In the genomic region with DNA sequence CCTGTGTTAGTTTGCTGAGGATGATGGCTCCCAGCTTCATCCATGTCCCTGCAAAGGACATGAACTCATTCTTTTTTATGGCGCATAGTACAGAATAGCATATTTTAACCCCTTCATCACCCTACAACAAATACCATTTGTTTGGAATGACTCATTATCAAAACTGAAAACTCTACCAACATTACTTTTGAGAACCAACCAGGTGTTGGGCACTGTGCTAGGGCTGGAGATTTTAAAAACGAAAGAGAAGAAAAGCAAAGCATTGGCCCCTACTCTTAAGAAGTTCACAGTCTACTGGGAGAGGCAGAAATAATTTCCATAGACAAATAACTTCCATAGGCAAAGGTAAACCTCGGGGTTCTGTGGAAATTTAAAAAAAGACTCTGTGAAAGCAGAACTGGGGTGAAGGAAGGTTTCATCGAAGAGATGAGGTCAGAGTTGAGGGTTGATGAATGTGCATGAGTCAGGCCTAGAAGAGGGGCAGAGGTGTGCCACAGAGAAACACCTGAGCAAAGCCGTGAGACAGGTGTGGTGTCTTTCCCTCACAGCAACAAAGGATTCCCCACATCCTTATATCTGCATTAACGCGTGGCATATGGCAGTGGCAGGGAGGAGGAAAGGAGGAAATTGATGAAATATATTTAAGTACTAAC, we compare ENCODE assay signal across 11 cellular contexts. TPM values are rescaled to one million over a fixed set of nuclear protein-coding genes. Genes with fewer than 3 reads are reported as not detected.
A peak's percentile ranks its signal among the peaks of the same experiment; 100 is the strongest.
DNase-seq lines count a peak whose midpoint lies in the region; ATAC-seq and TF ChIP-seq lines count a peak whose summit lies in the region.
"Had no signal": no experiment of that assay in that cellular context is flagged by ENCODE, and none has a peak within 500 bp of the region (broad histone marks: within the 10 kb centered on the region; RNA-seq: fewer than 3 reads in every experiment).

No MANE protein-coding gene starts in this region.

- H3K36me3 Mint-ChIP-seq in activated T-cell treated with anti-CD3 and anti-CD28 coated beads, Interleukin-2, amount 50 U/mL, for 72 hours (ENCODE audit: insufficient read depth in 2 of 2) = no peaks in the 10 kb centered on the region
- H3K36me3 Mint-ChIP-seq in CD4-positive, alpha-beta T cell (ENCODE audit: low read depth) = no peaks in the 10 kb centered on the region
- H3K36me3 Mint-ChIP-seq: naive thymus-derived CD8-positive, alpha-beta T cell had no signal

- CTCF ChIA-PET in CD4-positive, alpha-beta T cell (lab: Charles Lee) = no interaction called here

- POLR2A ChIA-PET in CD4-positive, alpha-beta T cell (lab: Charles Lee) = no interaction called here

- peaks cover 48% of the 10 kb centered on the region for H3K4me1 Mint-ChIP-seq in activated T-cell treated with anti-CD3 and anti-CD28 coated beads, Interleukin-2, amount 50 U/mL, for 72 hours (ENCODE audit: low read depth)
- H3K4me1 Mint-ChIP-seq in CD4-positive, alpha-beta T cell (ENCODE audit: low read depth) = peaks cover 10% of the 10 kb centered on the region

- no peak for TF ChIP-seq CTCF in upper lobe of right lung (IDR thresholded peaks at IDR 0.05)
- no peak for TF ChIP-seq CTCF in BE2C (IDR thresholded peaks at IDR 0.05; ENCODE audit: low read depth, low read length)
- TF ChIP-seq CTCF in CD4-positive, alpha-beta T cell (IDR thresholded peaks at IDR 0.05) = no peak

- peak; percentile 82 to 89 for ATAC-seq in activated T-cell treated with anti-CD3 and anti-CD28 coated beads, Interleukin-2, amount 50 U/mL, for 72 hours (replicated peaks in 1 of 2)
- no peak for ATAC-seq in upper lobe of right lung
- ATAC-seq in CD4-positive, alpha-beta T cell (ENCODE audit: poor library complexity) = no peak
- ATAC-seq: naive thymus-derived CD8-positive, alpha-beta T cell had no signal

- peak overlapping the region; percentile 40 to 52 for H3K4me3 Mint-ChIP-seq in activated T-cell treated with anti-CD3 and anti-CD28 coated beads, Interleukin-2, amount 50 U/mL, for 72 hours
- no peak overlapping the region for H3K4me3 Mint-ChIP-seq in CD4-positive, alpha-beta T cell
- H3K4me3 Mint-ChIP-seq: naive thymus-derived CD8-positive, alpha-beta T cell had no signal

- H3K36me3 ChIP-seq in upper lobe of right lung (no peaks in the 10 kb centered on the region), BE2C (no peaks in the 10 kb centered on the region)

- H3K27me3 ChIP-seq in upper lobe of right lung = no peaks in the 10 kb centered on the region
- H3K27me3 ChIP-seq in BE2C = no peaks in the 10 kb centered on the region
- no peaks in the 10 kb centered on the region for H3K27me3 ChIP-seq in CD4-positive, alpha-beta T cell (ENCODE audit: control insufficient read depth, insufficient read depth, low read length)

- peak; percentile 46 for DNase-seq in stimulated activated CD4-positive, alpha-beta T cell treated with anti-CD3 and anti-CD28 coated beads, Interleukin-15, amount 100 ng/mL, for 24 hours
- DNase-seq in stimulated activated CD4-positive, alpha-beta T cell treated with anti-CD3 and anti-CD28 coated beads, Interleukin-2, amount 100 ng/mL, for 48 hours = no peak
- DNase-seq in NCI-H146 treated with DMSO at 0.1 percent for 48 hours (lab: John Stamatoyannopoulos, UW; ENCODE audit: unreplicated experiment) (peak; percentile 97), upper lobe of right lung (no peak), HuH-7.5 (ENCODE audit: low spot score) (no peak), BE2C (no peak)
- peak; percentile 17 to 47 for DNase-seq in activated T-cell treated with anti-CD3 and anti-CD28 coated beads, Interleukin-2, amount 50 U/mL, for 72 hours
- no peak for DNase-seq in CD4-positive, alpha-beta T cell
- DNase-seq: naive thymus-derived CD8-positive, alpha-beta T cell; SK-N-SH had no signal

- peak overlapping the region; percentile 19 for H3K27ac ChIP-seq in upper lobe of right lung
- no peak overlapping the region for H3K27ac ChIP-seq in CD4-positive, alpha-beta T cell (ENCODE audit: low read depth, low read length)
- H3K27ac ChIP-seq: coronary artery had no signal

- H3K4me1 ChIP-seq in upper lobe of right lung = no peaks in the 10 kb centered on the region
- no peaks in the 10 kb centered on the region for H3K4me1 ChIP-seq in BE2C

- intact Hi-C loops in upper lobe of right lung (cut with DNase I) = loop anchor here (5.0 kb wide), 1 partner anchor 255 kb away; no protein-coding TSS in a partner anchor
- intact Hi-C loops in CD4-positive, alpha-beta T cell (cut with DNase I, micrococcal nuclease) = no loop called here

- H3K4me3 ChIP-seq in upper lobe of right lung (no peak overlapping the region), BE2C (ENCODE audit: low read depth, low read length) (no peak overlapping the region)
- H3K4me3 ChIP-seq: coronary artery had no signal

- H3K9me3 Mint-ChIP-seq in activated T-cell treated with anti-CD3 and anti-CD28 coated beads, Interleukin-2, amount 50 U/mL, for 72 hours = no peaks in the 10 kb centered on the region
- H3K9me3 Mint-ChIP-seq in CD4-positive, alpha-beta T cell = no peaks in the 10 kb centered on the region
- H3K9me3 Mint-ChIP-seq: naive thymus-derived CD8-positive, alpha-beta T cell had no signal

- no peaks in the 10 kb centered on the region for H3K27me3 Mint-ChIP-seq in activated T-cell treated with anti-CD3 and anti-CD28 coated beads, Interleukin-2, amount 50 U/mL, for 72 hours (ENCODE audit: low read depth)
- no peaks in the 10 kb centered on the region for H3K27me3 Mint-ChIP-seq in CD4-positive, alpha-beta T cell

- H3K9me3 ChIP-seq in upper lobe of right lung = no peaks in the 10 kb centered on the region
- no peaks in the 10 kb centered on the region for H3K9me3 ChIP-seq in BE2C
- no peaks in the 10 kb centered on the region for H3K9me3 ChIP-seq in CD4-positive, alpha-beta T cell (ENCODE audit: control insufficient read depth, low read length)
- H3K9me3 ChIP-seq: SK-N-SH had no signal

- H3K27ac Mint-ChIP-seq in activated T-cell treated with anti-CD3 and anti-CD28 coated beads, Interleukin-2, amount 50 U/mL, for 72 hours = no peak overlapping the region
- H3K27ac Mint-ChIP-seq in CD4-positive, alpha-beta T cell = no peak overlapping the region

RNA-seq across cellular contexts. Expression of a gene that starts 51.0 kb away (rescaled TPM):
- 10 to 100 TPM in 1 of 2 donors, 1 to 10 TPM in 1; 7.6 to 11.5 TPM for total RNA-seq in activated T-cell treated with anti-CD3 and anti-CD28 coated beads, Interleukin-2, amount 50 U/mL, for 72 hours
- 1.2 TPM for total RNA-seq in upper lobe of right lung
- polyA plus RNA-seq in BE2C (2012; ENCODE audit: insufficient read depth, insufficient read length, low read depth) = 4.8 TPM
- total RNA-seq in CD4-positive, alpha-beta T cell = 1 to 10 TPM; 3.8 to 4.1 TPM

Comparison
In these comparisons a context has a peak if more than half of its experiments do, and no peak if none do; other contexts are left out.
1. DNase-seq: peak in stimulated activated CD4-positive, alpha-beta T cell treated with anti-CD3 and anti-CD28 coated beads, Interleukin-15, amount 100 ng/mL, for 24 hours (single experiment), NCI-H146 treated with DMSO at 0.1 percent for 48 hours (single experiment) and activated T-cell treated with anti-CD3 and anti-CD28 coated beads, Interleukin-2, amount 50 U/mL, for 72 hours (2 of 2); none in stimulated activated CD4-positive, alpha-beta T cell treated with anti-CD3 and anti-CD28 coated beads, Interleukin-2, amount 100 ng/mL, for 48 hours (0 of 2), upper lobe of right lung (single experiment), HuH-7.5 (single experiment), BE2C (single experiment) and CD4-positive, alpha-beta T cell (0 of 10).
2. ATAC-seq: peak in activated T-cell treated with anti-CD3 and anti-CD28 coated beads, Interleukin-2, amount 50 U/mL, for 72 hours (2 of 2); none in upper lobe of right lung (single experiment) and CD4-positive, alpha-beta T cell (single experiment).